2 cellular contexts compared by ENCODE assay signal in the genomic region with DNA sequence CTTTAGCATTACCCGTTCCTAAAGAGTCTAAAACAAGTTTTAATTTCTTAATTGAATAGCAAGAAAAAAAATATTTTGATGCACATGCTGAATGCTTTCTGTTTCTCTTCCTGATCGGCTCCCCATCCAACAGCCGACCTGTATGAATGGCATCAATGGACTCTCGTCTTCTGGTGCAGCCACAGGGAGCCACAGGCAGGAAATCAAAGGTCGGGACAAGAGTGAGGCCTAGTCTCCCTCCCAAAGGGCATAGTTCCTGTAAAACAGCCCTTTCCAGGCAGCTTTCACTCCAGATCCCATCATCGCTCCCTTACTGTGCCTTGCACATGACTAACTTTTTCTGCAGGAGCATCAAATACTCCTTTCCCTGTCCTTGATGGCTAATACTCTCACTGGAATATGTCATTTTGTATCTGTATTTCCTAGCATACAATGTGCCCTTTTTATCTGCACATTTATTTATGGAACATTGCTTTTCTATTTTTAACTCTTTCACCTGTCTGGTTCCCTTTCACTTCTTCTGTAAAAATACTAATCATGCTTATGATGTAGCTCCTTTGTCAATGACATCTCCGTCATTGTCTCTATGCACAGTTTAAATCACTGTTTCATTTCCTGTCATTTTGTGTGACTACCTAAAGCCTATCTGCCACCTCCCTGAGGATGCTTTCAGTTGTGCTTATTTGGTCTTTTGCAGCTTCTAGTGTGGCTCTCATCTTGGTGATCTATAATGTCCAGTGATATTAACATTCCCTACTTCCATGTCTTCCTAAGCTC.
TF ChIP-seq lines count a peak whose summit lies in the region.

No MANE protein-coding gene starts in this region.

TF ChIP-seq in GM23338, 12 proteins besides CTCF, POLR2A, EP300 and RAD21:
- TF ChIP-seq EZH2 (IDR thresholded peaks at IDR 0.05; ENCODE audit: low read depth, unreplicated experiment), result no peak
- TF ChIP-seq ZNF462 (CRISPR knock-in tag; IDR thresholded peaks at IDR 0.05), result no peak
- TF ChIP-seq, protein P1, sequence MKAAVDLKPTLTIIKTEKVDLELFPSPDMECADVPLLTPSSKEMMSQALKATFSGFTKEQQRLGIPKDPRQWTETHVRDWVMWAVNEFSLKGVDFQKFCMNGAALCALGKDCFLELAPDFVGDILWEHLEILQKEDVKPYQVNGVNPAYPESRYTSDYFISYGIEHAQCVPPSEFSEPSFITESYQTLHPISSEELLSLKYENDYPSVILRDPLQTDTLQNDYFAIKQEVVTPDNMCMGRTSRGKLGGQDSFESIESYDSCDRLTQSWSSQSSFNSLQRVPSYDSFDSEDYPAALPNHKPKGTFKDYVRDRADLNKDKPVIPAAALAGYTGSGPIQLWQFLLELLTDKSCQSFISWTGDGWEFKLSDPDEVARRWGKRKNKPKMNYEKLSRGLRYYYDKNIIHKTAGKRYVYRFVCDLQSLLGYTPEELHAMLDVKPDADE (IDR thresholded peaks at IDR 0.05), result 0 out of 2 replicates have a peak, but pooled peaks have one; percentile 12

TF ChIP-seq in GM12878, 131 proteins besides CTCF, POLR2A, EP300 and RAD21:
- TF ChIP-seq, protein P2, sequence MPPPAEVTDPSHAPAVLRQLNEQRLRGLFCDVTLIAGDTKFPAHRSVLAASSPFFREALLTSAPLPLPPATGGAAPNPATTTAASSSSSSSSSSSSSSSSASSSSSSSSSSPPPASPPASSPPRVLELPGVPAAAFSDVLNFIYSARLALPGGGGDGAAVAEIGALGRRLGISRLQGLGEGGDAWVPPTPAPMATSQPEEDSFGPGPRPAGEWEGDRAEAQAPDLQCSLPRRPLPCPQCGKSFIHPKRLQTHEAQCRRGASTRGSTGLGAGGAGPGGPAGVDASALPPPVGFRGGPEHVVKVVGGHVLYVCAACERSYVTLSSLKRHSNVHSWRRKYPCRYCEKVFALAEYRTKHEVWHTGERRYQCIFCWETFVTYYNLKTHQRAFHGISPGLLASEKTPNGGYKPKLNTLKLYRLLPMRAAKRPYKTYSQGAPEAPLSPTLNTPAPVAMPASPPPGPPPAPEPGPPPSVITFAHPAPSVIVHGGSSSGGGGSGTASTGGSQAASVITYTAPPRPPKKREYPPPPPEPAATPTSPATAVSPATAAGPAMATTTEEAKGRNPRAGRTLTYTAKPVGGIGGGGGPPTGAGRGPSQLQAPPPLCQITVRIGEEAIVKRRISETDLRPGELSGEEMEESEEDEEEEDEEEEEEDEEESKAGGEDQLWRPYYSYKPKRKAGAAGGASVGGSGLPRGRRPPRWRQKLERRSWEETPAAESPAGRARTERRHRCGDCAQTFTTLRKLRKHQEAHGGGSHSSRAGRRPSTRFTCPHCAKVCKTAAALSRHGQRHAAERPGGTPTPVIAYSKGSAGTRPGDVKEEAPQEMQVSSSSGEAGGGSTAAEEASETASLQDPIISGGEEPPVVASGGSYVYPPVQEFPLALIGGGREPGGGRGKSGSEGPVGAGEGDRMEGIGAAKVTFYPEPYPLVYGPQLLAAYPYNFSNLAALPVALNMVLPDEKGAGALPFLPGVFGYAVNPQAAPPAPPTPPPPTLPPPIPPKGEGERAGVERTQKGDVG (CRISPR knock-in tag; IDR thresholded peaks at IDR 0.05), result no peak
- TF ChIP-seq SKIL (IDR thresholded peaks at IDR 0.05; ENCODE audit: low read depth, poor library complexity, severe bottlenecking), result no peak
- no peak for TF ChIP-seq CBX5 (IDR thresholded peaks at IDR 0.05; ENCODE audit: low read depth)
- TF ChIP-seq, protein P3, sequence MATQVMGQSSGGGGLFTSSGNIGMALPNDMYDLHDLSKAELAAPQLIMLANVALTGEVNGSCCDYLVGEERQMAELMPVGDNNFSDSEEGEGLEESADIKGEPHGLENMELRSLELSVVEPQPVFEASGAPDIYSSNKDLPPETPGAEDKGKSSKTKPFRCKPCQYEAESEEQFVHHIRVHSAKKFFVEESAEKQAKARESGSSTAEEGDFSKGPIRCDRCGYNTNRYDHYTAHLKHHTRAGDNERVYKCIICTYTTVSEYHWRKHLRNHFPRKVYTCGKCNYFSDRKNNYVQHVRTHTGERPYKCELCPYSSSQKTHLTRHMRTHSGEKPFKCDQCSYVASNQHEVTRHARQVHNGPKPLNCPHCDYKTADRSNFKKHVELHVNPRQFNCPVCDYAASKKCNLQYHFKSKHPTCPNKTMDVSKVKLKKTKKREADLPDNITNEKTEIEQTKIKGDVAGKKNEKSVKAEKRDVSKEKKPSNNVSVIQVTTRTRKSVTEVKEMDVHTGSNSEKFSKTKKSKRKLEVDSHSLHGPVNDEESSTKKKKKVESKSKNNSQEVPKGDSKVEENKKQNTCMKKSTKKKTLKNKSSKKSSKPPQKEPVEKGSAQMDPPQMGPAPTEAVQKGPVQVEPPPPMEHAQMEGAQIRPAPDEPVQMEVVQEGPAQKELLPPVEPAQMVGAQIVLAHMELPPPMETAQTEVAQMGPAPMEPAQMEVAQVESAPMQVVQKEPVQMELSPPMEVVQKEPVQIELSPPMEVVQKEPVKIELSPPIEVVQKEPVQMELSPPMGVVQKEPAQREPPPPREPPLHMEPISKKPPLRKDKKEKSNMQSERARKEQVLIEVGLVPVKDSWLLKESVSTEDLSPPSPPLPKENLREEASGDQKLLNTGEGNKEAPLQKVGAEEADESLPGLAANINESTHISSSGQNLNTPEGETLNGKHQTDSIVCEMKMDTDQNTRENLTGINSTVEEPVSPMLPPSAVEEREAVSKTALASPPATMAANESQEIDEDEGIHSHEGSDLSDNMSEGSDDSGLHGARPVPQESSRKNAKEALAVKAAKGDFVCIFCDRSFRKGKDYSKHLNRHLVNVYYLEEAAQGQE (IDR thresholded peaks at IDR 0.05; ENCODE audit: low read depth, low read length), result no peak
- TF ChIP-seq MEF2B (IDR thresholded peaks at IDR 0.05; ENCODE audit: partially characterized antibody, poor library complexity, severe bottlenecking), result peak; percentile 46
- no peak for TF ChIP-seq IRF3 (IDR thresholded peaks at IDR 0.05)
- no peak for TF ChIP-seq RCOR1 (conservative IDR thresholded peaks at IDR 0.05; ENCODE audit: low read depth, low read length)
- TF ChIP-seq BHLHE40 (IDR thresholded peaks at IDR 0.05; ENCODE audit: borderline replicate concordance in 1 of 2, low read depth in 2 of 2, low read length in 1 of 2), result no peak
- TF ChIP-seq CREM (IDR thresholded peaks at IDR 0.05; ENCODE audit: low read depth), result peak; percentile 64
- TF ChIP-seq USF2 (IDR thresholded peaks at IDR 0.05; ENCODE audit: borderline replicate concordance, low read depth, low read length), result no peak
- no peak for TF ChIP-seq KLF5 (IDR thresholded peaks at IDR 0.05; ENCODE audit: partially characterized antibody)
- no peak for TF ChIP-seq ZNF622 (IDR thresholded peaks at IDR 0.05)
- TF ChIP-seq RUNX3 (IDR thresholded peaks at IDR 0.05; ENCODE audit: low read length), result 0 out of 2 replicates have a peak, but pooled peaks have one; percentile 3
- TF ChIP-seq CREB1 (IDR thresholded peaks at IDR 0.05; ENCODE audit: low read depth), result peak; percentile 85
- TF ChIP-seq ATF2 (IDR thresholded peaks at IDR 0.05; ENCODE audit: low read length), result 0 out of 2 replicates have a peak, but pooled peaks have one; percentile 17
- TF ChIP-seq E2F4 (IDR thresholded peaks at IDR 0.05; ENCODE audit: low read depth, low read length), result no peak
- TF ChIP-seq MEF2A (IDR thresholded peaks at IDR 0.05; ENCODE audit: insufficient read depth, low read depth, low read length), result 0 out of 2 replicates have a peak, but pooled peaks have one; percentile 54
